In genomic region chr12:82474181-82474797, GRCh38 we compare ENCODE assay signal across 17 cellular contexts.
DNase-seq lines count a peak whose midpoint lies in the region; ATAC-seq and TF ChIP-seq lines count a peak whose summit lies in the region.
"Had no signal": no experiment of that assay in that cellular context is flagged by ENCODE, and none has a peak within 500 bp of the region (broad histone marks: within the 10 kb centered on the region; RNA-seq: fewer than 3 reads in every experiment).

No MANE protein-coding gene starts in this region.

- no peak overlapping the region for H3K9ac ChIP-seq in IMR-90 (ENCODE audit: low read depth, low read length)

- no peak for TF ChIP-seq RAD21 in IMR-90 (IDR thresholded peaks at IDR 0.05; ENCODE audit: low read length)

- no peak overlapping the region for H2BK20ac ChIP-seq in IMR-90 (ENCODE audit: low read depth, low read length)

- H2AK5ac ChIP-seq in IMR-90 (ENCODE audit: low read depth, low read length), result no peak overlapping the region

- ATAC-seq in GM18861 (IDR thresholded peaks at IDR 0.05; ENCODE audit: unreplicated experiment) (peak; percentile 84), GM21526 (IDR thresholded peaks at IDR 0.05; ENCODE audit: low FRiP score, unreplicated experiment) (peak; percentile 75), HG03025 (IDR thresholded peaks at IDR 0.05; ENCODE audit: low FRiP score, unreplicated experiment) (peak; percentile 78), IMR-90 (ENCODE audit: low read depth) (no peak), T-helper 17 cell (no peak)
- ATAC-seq: left lung, natural killer cell had no signal

- no peak overlapping the region for H3K18ac ChIP-seq in IMR-90 (ENCODE audit: low read depth, low read length)

- no peak overlapping the region for H3K4ac ChIP-seq in IMR-90 (ENCODE audit: low read depth, low read length)

- dilution Hi-C loops in IMR-90 (cut with HindIII; ENCODE audit: low sequenced_read_pairs, unreplicated experiment), result no loop called here

- DNase-seq in IMR-90 (no peak), T-helper 17 cell (no peak), NCI-H226 (no peak), GM19240 (ENCODE audit: insufficient read length, low spot score) (no peak), esophagus squamous epithelium (lab: John Stamatoyannopoulos, UW) (no peak)
- DNase-seq: activated CD4-positive, alpha-beta T cell treated with anti-CD3 and anti-CD28 coated beads, Interleukin-2, amount 10 ng/mL, durations not matched to agents 24 days and 14 days; DMS79; effector CD8-positive, alpha-beta T cell; natural killer cell; OCI-M1; sigmoid colon; T-helper 2 cell had no signal

- no peak overlapping the region for H3K56ac ChIP-seq in IMR-90 (ENCODE audit: extremely low read depth, insufficient read depth, low read length)

- no peak overlapping the region for H3K14ac ChIP-seq in IMR-90 (replicated peaks; ENCODE audit: low read depth, low read length)

- H3K36me3 Mint-ChIP-seq in T-helper 17 cell (ENCODE audit: low read depth), result peaks cover 5% of the 10 kb centered on the region

- H3K79me1 ChIP-seq in IMR-90 (ENCODE audit: low read depth in 1 of 2, low read length in 2 of 2), result no peaks in the 10 kb centered on the region

- in situ Hi-C loops in IMR-90 (cut with MboI; ENCODE audit: low sequenced_read_pairs), result no loop called here

- WGBS in IMR-90 (ENCODE audit: extremely low coverage in 2 of 2, insufficient read length in 1 of 2), 2 experiments, result no CpG with 5 or more reads among the region's 2 CpGs
- WGBS in esophagus squamous epithelium, 2 donors, result 86 to 95% methylated on average over 2 of the region's 2 CpGs

- TF ChIP-seq CTCF in IMR-90 (conservative IDR thresholded peaks at IDR 0.05; ENCODE audit: low read depth, low read length) (no peak), esophagus squamous epithelium (IDR thresholded peaks at IDR 0.05) (no peak)

- H3K4me1 ChIP-seq in IMR-90 (ENCODE audit: control insufficient read depth, insufficient read depth, low read length), result no peaks in the 10 kb centered on the region
- no peaks in the 10 kb centered on the region for H3K4me1 ChIP-seq in esophagus squamous epithelium
- H3K4me1 ChIP-seq: left lung had no signal

- H3K4me1 Mint-ChIP-seq in T-helper 17 cell, result no peaks in the 10 kb centered on the region
- H3K4me1 Mint-ChIP-seq: activated CD4-positive, alpha-beta T cell treated with anti-CD3 and anti-CD28 coated beads, Interleukin-2, amount 10 ng/mL, durations not matched to agents 24 days and 14 days; natural killer cell had no signal

- no peak overlapping the region for H2BK120ac ChIP-seq in IMR-90 (ENCODE audit: low read depth, low read length)

- no peak overlapping the region for H2BK5ac ChIP-seq in IMR-90 (ENCODE audit: low read depth, low read length, poor library complexity, severe bottlenecking)

- intact Hi-C loops in IMR-90 (cut with micrococcal nuclease), result no loop called here
- intact Hi-C loops in esophagus squamous epithelium (cut with DNase I), result no loop called here

- no peak overlapping the region for H3K27ac Mint-ChIP-seq in T-helper 17 cell
- H3K27ac Mint-ChIP-seq: activated CD4-positive, alpha-beta T cell treated with anti-CD3 and anti-CD28 coated beads, Interleukin-2, amount 10 ng/mL, durations not matched to agents 24 days and 14 days; activated T-helper 2 cell treated with anti-CD3 and anti-CD28 coated beads, Interferon-gamma antibody, Interleukin-2, Interleukin-4, amounts not matched to agents 10 μg/mL and 5 μg/mL and 100 μg/mL, durations not matched to agents 14 hours and 24 hours and 36 hours; natural killer cell had no signal

- H3K27me3 ChIP-seq in IMR-90 (ENCODE audit: control insufficient read depth, insufficient read depth, low read length), result no peaks in the 10 kb centered on the region
- no peaks in the 10 kb centered on the region for H3K27me3 ChIP-seq in esophagus squamous epithelium
- H3K27me3 ChIP-seq: left lung, sigmoid colon had no signal

- no peak overlapping the region for H2AFZ ChIP-seq in IMR-90 (replicated peaks; ENCODE audit: low read length, poor library complexity)

- H3K27me3 Mint-ChIP-seq in T-helper 17 cell, result no peaks in the 10 kb centered on the region
- H3K27me3 Mint-ChIP-seq: activated CD4-positive, alpha-beta T cell treated with anti-CD3 and anti-CD28 coated beads, Interleukin-2, amount 10 ng/mL, durations not matched to agents 24 days and 14 days had no signal

- H3K36me3 ChIP-seq in IMR-90 (ENCODE audit: control insufficient read depth, insufficient read depth, low read length), result no peaks in the 10 kb centered on the region
- peaks cover 0 to 38% (median 0%) of the 10 kb centered on the region in 3 donors for H3K36me3 ChIP-seq in esophagus squamous epithelium

- H3K4me3 Mint-ChIP-seq in T-helper 17 cell, result no peak overlapping the region
- H3K4me3 Mint-ChIP-seq: activated CD4-positive, alpha-beta T cell treated with anti-CD3 and anti-CD28 coated beads, Interleukin-2, amount 10 ng/mL, durations not matched to agents 24 days and 14 days; natural killer cell had no signal

- BruUV-seq in IMR-90 (replicated peaks; lab: Mats Ljungman, UMichigan), result no TSS peak

- H3K27ac ChIP-seq in IMR-90 (ENCODE audit: insufficient read depth, low read length), result no peak overlapping the region
- H3K27ac ChIP-seq in esophagus squamous epithelium, result no peak overlapping the region
- H3K27ac ChIP-seq: left lung, sigmoid colon had no signal

- H3K4me3 ChIP-seq in IMR-90 (ENCODE audit: insufficient read depth, low read depth, low read length), result no peak overlapping the region
- no peak overlapping the region for H3K4me3 ChIP-seq in esophagus squamous epithelium
- H3K4me3 ChIP-seq: left lung, sigmoid colon had no signal

- H3K9me3 ChIP-seq in IMR-90 (ENCODE audit: control insufficient read depth, insufficient read depth, low read length) (no peaks in the 10 kb centered on the region), T-helper 17 cell (ENCODE audit: control insufficient read depth, low read length, poor library complexity, severe bottlenecking) (no peaks in the 10 kb centered on the region), esophagus squamous epithelium (peaks cover 0 to 11% (median 0%) of the 10 kb centered on the region in 3 donors)

- H4K5ac ChIP-seq in IMR-90 (ENCODE audit: low read depth, low read length), result no peak overlapping the region

- H3K23ac ChIP-seq in IMR-90 (ENCODE audit: low read depth, low read length), result no peak overlapping the region

- H2AK9ac ChIP-seq in IMR-90 (replicated peaks; ENCODE audit: low read depth, low read length, poor library complexity), result peak overlapping the region; percentile 52

- no peak for TF ChIP-seq POLR2A in IMR-90 (IDR thresholded peaks at IDR 0.05; ENCODE audit: low read depth, low read length)
- no peak for TF ChIP-seq POLR2A in esophagus squamous epithelium (IDR thresholded peaks at IDR 0.05)

- no peak overlapping the region for H2BK15ac ChIP-seq in IMR-90 (ENCODE audit: low read depth, low read length)

- H3K4me2 ChIP-seq in IMR-90 (ENCODE audit: low read depth, low read length), result no peak overlapping the region

- H3K9me1 ChIP-seq in IMR-90 (ENCODE audit: insufficient read depth, low read length), result no peaks in the 10 kb centered on the region; the same call in 1 of the 2 replicates

- H4K8ac ChIP-seq in IMR-90 (ENCODE audit: low read depth in 2 of 2, low read length in 2 of 2), result no peak overlapping the region

- H4K91ac ChIP-seq in IMR-90 (ENCODE audit: insufficient read depth, low read depth, low read length), result no peak overlapping the region

- CTCF ChIA-PET in IMR-90 (lab: Yijun Ruan, JAX), result no interaction called here

- no peaks in the 10 kb centered on the region for H4K20me1 ChIP-seq in IMR-90 (ENCODE audit: insufficient read depth, low read length)

- POLR2A ChIA-PET in IMR-90 (lab: Charles Lee; ENCODE audit: unreplicated experiment), result no interaction called here

TF ChIP-seq in IMR-90, 13 proteins besides CTCF, POLR2A, EP300 and RAD21:
- no peak for TF ChIP-seq RCOR1 (IDR thresholded peaks at IDR 0.05; ENCODE audit: insufficient replicate concordance, low read length)
TF ChIP-seq in IMR-90: peak in this region for 0.

Comparison
In these comparisons a context has a peak if more than half of its experiments do, and no peak if none do; other contexts are left out.
1. ATAC-seq: peak in GM18861 (single experiment), GM21526 (single experiment) and HG03025 (single experiment); none in IMR-90 (single experiment) and T-helper 17 cell (single experiment).